1 cellular context compared by ENCODE assay signal in genomic region chr22:42992092-42992491, GRCh38.
TF ChIP-seq lines count a peak whose summit lies in the region.

No MANE protein-coding gene starts in this region.

TF ChIP-seq in IMR-90, 13 proteins besides CTCF, POLR2A, EP300 and RAD21:
- TF ChIP-seq FOS (IDR thresholded peaks at IDR 0.05; ENCODE audit: low read depth, low read length) = no peak
- no peak for TF ChIP-seq ELK1 (IDR thresholded peaks at IDR 0.05; ENCODE audit: borderline replicate concordance, low read depth, low read length)
- TF ChIP-seq CEBPB (IDR thresholded peaks at IDR 0.05; ENCODE audit: low read depth, low read length) = no peak
- no peak for TF ChIP-seq BHLHE40 (IDR thresholded peaks at IDR 0.05; ENCODE audit: low read depth, low read length)
- no peak for TF ChIP-seq CHD1 (IDR thresholded peaks at IDR 0.05; ENCODE audit: low read depth, low read length)
- TF ChIP-seq MAFK (IDR thresholded peaks at IDR 0.05; ENCODE audit: low read depth, low read length) = no peak
- TF ChIP-seq USF2 (IDR thresholded peaks at IDR 0.05; ENCODE audit: low read depth, low read length) = no peak
- TF ChIP-seq NFE2L2 (IDR thresholded peaks at IDR 0.05; ENCODE audit: low read depth, low read length) = no peak
- TF ChIP-seq RFX5 (IDR thresholded peaks at IDR 0.05; ENCODE audit: low read depth, low read length) = no peak
- no peak for TF ChIP-seq SMC3 (IDR thresholded peaks at IDR 0.05; ENCODE audit: low read depth, low read length)
- TF ChIP-seq MXI1 (IDR thresholded peaks at IDR 0.05; ENCODE audit: borderline replicate concordance, low read depth, low read length) = no peak
- TF ChIP-seq RCOR1 (IDR thresholded peaks at IDR 0.05; ENCODE audit: insufficient replicate concordance, low read length) = no peak
